8 cellular contexts compared by ENCODE assay signal in the genomic region with DNA sequence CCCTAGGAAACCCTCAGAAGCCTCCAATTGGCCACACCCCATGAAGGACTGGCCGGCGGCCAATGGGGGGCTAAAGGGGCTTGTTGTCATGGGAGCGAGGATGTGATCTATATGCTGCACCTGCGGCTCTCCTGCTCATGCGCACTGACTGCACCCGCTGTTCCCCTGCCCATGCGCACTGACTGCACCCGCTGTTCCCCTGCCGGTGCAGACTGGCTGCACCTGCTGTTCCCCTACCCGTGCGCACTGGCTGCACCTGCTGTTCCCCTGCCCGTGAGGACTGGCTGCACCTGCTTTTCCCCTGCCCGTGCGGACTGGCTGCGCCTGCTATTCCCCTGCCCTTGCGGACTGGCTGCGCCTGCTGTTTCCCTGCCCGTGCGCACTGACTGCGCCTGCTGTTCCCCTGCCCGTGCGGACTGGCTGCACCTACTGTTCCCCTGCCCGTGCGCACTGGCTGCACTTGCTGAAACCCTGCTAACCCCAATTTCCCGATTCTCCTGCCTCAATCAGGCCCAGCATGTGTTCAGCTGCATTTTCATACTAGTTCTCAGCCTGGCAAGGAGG. TPM values are rescaled to one million over a fixed set of nuclear protein-coding genes. Genes with fewer than 3 reads are reported as not detected.
DNase-seq lines count a peak whose midpoint lies in the region; ATAC-seq and TF ChIP-seq lines count a peak whose summit lies in the region.

No MANE protein-coding gene starts in this region.

- no peaks in the 10 kb centered on the region for H3K36me3 ChIP-seq in BLaER1 treated with 17β-estradiol and CSF1 and Interleukin-3, amounts not matched to agents 10 nM and 100 nM
- no peaks in the 10 kb centered on the region for H3K36me3 ChIP-seq in spleen

- no peak for TF ChIP-seq CTCF in spleen (IDR thresholded peaks at IDR 0.05 in 8 of 11, conservative IDR thresholded peaks at IDR 0.05 in 3 of 11)

- peaks cover 19% of the 10 kb centered on the region for H3K27me3 Mint-ChIP-seq in activated T-cell treated with anti-CD3 and anti-CD28 coated beads, Interleukin-2, amount 50 U/mL, for 72 hours (ENCODE audit: low read depth)

- peak overlapping the region; percentile 82 to 87 for H3K4me3 Mint-ChIP-seq in activated T-cell treated with anti-CD3 and anti-CD28 coated beads, Interleukin-2, amount 50 U/mL, for 72 hours

- ATAC-seq in GM19395 (IDR thresholded peaks at IDR 0.05; ENCODE audit: unreplicated experiment) (peak; percentile 88), HG03520 (IDR thresholded peaks at IDR 0.05; ENCODE audit: unreplicated experiment) (peak; percentile 95)
- ATAC-seq in activated T-cell treated with anti-CD3 and anti-CD28 coated beads, Interleukin-2, amount 50 U/mL, for 72 hours (replicated peaks in 1 of 2), result peak; percentile 91 to 96

- no peak overlapping the region for H3K27ac ChIP-seq in BLaER1 treated with 17β-estradiol and CSF1 and Interleukin-3, amounts not matched to agents 10 nM and 100 nM
- no peak overlapping the region for H3K27ac ChIP-seq in spleen

- peaks cover 0 to 13% (median 7%) of the 10 kb centered on the region in 11 experiments; a peak in 10 of 22 replicates for H3K9me3 ChIP-seq in BLaER1 treated with 17β-estradiol and CSF1 and Interleukin-3, amounts not matched to agents 10 nM and 100 nM (replicated peaks in 1 of 11)
- peaks cover 0 to 4% (median 0%) of the 10 kb centered on the region in 8 donors for H3K9me3 ChIP-seq in spleen

- no peak overlapping the region for H3K27ac Mint-ChIP-seq in activated T-cell treated with anti-CD3 and anti-CD28 coated beads, Interleukin-2, amount 50 U/mL, for 72 hours

- H3K4me1 Mint-ChIP-seq in activated T-cell treated with anti-CD3 and anti-CD28 coated beads, Interleukin-2, amount 50 U/mL, for 72 hours (ENCODE audit: low read depth), result peaks cover 6% of the 10 kb centered on the region

- intact Hi-C loops in spleen (cut with DNase I; ENCODE audit: low total_unique reads), result no loop called here

- TF ChIP-seq POLR2A in spleen (IDR thresholded peaks at IDR 0.05), result no peak

- H3K9me3 Mint-ChIP-seq in activated T-cell treated with anti-CD3 and anti-CD28 coated beads, Interleukin-2, amount 50 U/mL, for 72 hours, result no peaks in the 10 kb centered on the region

- no peak overlapping the region for H3K9ac ChIP-seq in BLaER1 treated with 17β-estradiol and CSF1 and Interleukin-3, amounts not matched to agents 10 nM and 100 nM

- peak overlapping the region in 8 of 10 experiments; percentile 3 to 44 (median 32); a peak in 11 of 20 replicates for H3K4me3 ChIP-seq in BLaER1 treated with 17β-estradiol and CSF1 and Interleukin-3, amounts not matched to agents 10 nM and 100 nM
- H3K4me3 ChIP-seq in spleen, result peak overlapping the region in 3 of 8 donors; percentile 14 to 60 (median 19)

- H3K4me2 ChIP-seq in BLaER1 treated with 17β-estradiol and CSF1 and Interleukin-3, amounts not matched to agents 10 nM and 100 nM, result peak overlapping the region; percentile 64 to 85 (median 77)

- peaks cover 28 to 39% (median 36%) of the 10 kb centered on the region in 10 experiments for H3K4me1 ChIP-seq in BLaER1 treated with 17β-estradiol and CSF1 and Interleukin-3, amounts not matched to agents 10 nM and 100 nM
- peaks cover 3 to 38% (median 28%) of the 10 kb centered on the region in 6 donors for H3K4me1 ChIP-seq in spleen

- no peaks in the 10 kb centered on the region for H3K36me3 Mint-ChIP-seq in activated T-cell treated with anti-CD3 and anti-CD28 coated beads, Interleukin-2, amount 50 U/mL, for 72 hours (ENCODE audit: insufficient read depth in 2 of 2)

- H4K20me1 ChIP-seq in BLaER1 treated with 17β-estradiol and CSF1 and Interleukin-3, amounts not matched to agents 10 nM and 100 nM, result 0 out of 22 replicates have a peak, but pooled peaks cover 0 to 6% (median 0%) of the 10 kb centered on the region in 11 experiments

- DNase-seq in NCI-H82 (lab: John Stamatoyannopoulos, UW) (peak; percentile 95), hypothalamus (lab: John Stamatoyannopoulos, UW) (peak in 41 of 51 donors; percentile 5 to 82 (median 44)), spleen (peak; percentile 92), NCI-H226 (no peak)
- peak; percentile 66 to 70 for DNase-seq in activated T-cell treated with anti-CD3 and anti-CD28 coated beads, Interleukin-2, amount 50 U/mL, for 72 hours

- 0 to 2% (median 1%) methylated on average over 23 to 25 of the region's 25 CpGs for WGBS in spleen, 5 donors

- peaks cover 0 to 22% (median 0%) of the 10 kb centered on the region in 11 experiments; a peak in 9 of 22 replicates for H3K27me3 ChIP-seq in BLaER1 treated with 17β-estradiol and CSF1 and Interleukin-3, amounts not matched to agents 10 nM and 100 nM
- peaks cover 0 to 51% (median 0%) of the 10 kb centered on the region in 7 donors for H3K27me3 ChIP-seq in spleen (replicated peaks in 1 of 7)

RNA-seq across cellular contexts. Expression of gene MCCC1, which starts 16.8 kb away (rescaled TPM):
- total RNA-seq in activated T-cell treated with anti-CD3 and anti-CD28 coated beads, Interleukin-2, amount 50 U/mL, for 72 hours, result 10 to 100 TPM; 35.5 to 40.8 TPM
- total RNA-seq in spleen, result 10 to 100 TPM; 18.6 to 96.1 (median 27.8) TPM
- polyA plus RNA-seq in spleen, result 10 to 100 TPM; 26.9 to 46.7 (median 29.7) TPM

RNA-seq across cellular contexts. Expression of gene LAMP3, which starts 46.4 kb away (rescaled TPM):
- 10 to 100 TPM; 14.7 to 19.8 TPM for total RNA-seq in activated T-cell treated with anti-CD3 and anti-CD28 coated beads, Interleukin-2, amount 50 U/mL, for 72 hours
- total RNA-seq in spleen, result 1 to 10 TPM in 6 of 7 donors, under 1 TPM in 1; 0.51 to 6.2 (median 1.5) TPM
- polyA plus RNA-seq in spleen, result 10 to 100 TPM in 1 of 3 donors, 1 to 10 TPM in 1, under 1 TPM in 1; 0.83 to 11.1 (median 7.7) TPM
